8 cellular contexts compared by ENCODE assay signal in the genomic region with DNA sequence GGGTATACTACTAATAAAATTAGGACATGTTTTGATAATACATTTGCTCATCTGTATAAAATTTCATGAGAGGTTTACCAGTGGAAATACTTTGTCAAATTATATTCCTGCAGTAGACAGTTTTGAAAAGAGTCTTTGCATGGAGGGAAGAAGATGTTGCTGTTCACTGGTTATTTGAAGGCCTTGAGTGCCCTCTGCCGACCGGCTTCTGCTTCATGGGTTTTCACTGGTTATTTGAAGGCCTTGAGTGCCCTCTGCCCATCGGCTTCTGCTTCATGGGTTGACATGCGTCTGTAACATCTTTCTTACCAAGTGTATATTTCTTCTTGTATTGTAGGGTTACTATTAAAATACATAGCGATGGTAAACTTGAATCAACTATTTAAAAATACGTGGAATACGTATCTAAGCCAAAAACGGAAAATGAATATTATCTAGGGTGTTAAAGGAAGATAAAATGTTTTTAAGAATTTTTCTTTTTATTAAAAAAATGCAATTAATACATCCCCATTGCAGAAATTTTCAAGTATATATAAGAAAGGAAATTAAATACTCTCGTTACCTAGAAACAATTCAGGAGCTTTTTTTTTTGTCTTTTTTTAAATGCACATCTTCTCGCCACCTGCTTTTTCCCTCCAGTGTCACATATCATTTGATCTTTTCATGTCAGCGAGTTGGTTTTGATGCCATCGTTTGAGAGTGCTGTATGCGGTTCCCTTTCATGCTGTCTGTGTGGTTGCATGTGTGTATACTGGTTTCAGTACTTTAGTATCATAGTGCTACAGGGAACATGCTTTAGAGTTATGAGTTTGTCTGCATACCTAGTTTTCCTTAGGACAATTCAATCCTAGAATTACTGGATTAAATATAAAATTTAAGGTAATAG.
DNase-seq lines count a peak whose midpoint lies in the region; ATAC-seq and TF ChIP-seq lines count a peak whose summit lies in the region.

No MANE protein-coding gene starts in this region.

- H3K36me3 Mint-ChIP-seq in activated CD8-positive, alpha-beta T cell treated with anti-CD3 and anti-CD28 coated beads, Interleukin-2, amount 10 ng/mL, durations not matched to agents 7 days and 5 days (ENCODE audit: low read depth): peaks cover 66% of the 10 kb centered on the region
- H3K36me3 Mint-ChIP-seq in endodermal cell (ENCODE audit: low read depth): peaks cover 53% of the 10 kb centered on the region
- H3K36me3 Mint-ChIP-seq in stimulated activated effector memory CD8-positive, alpha-beta T cell treated with anti-CD3 and anti-CD28 coated beads, Interleukin-12 subunit alpha, Interleukin-12 subunit beta, amount 100 ng/mL, for 72 hours: peaks cover 83% of the 10 kb centered on the region

- H3K27me3 ChIP-seq in endodermal cell (ENCODE audit: control insufficient read depth, insufficient read depth, low read length, poor library complexity, severe bottlenecking): no peaks in the 10 kb centered on the region

- no peaks in the 10 kb centered on the region for H3K9me3 Mint-ChIP-seq in activated CD8-positive, alpha-beta T cell treated with anti-CD3 and anti-CD28 coated beads, Interleukin-2, amount 10 ng/mL, durations not matched to agents 7 days and 5 days (ENCODE audit: insufficient read depth)
- no peaks in the 10 kb centered on the region for H3K9me3 Mint-ChIP-seq in endodermal cell
- no peaks in the 10 kb centered on the region for H3K9me3 Mint-ChIP-seq in stimulated activated effector memory CD8-positive, alpha-beta T cell treated with anti-CD3 and anti-CD28 coated beads, Interleukin-12 subunit alpha, Interleukin-12 subunit beta, amount 100 ng/mL, for 72 hours

- peak overlapping the region; percentile 74 for H3K27ac Mint-ChIP-seq in activated CD8-positive, alpha-beta T cell treated with anti-CD3 and anti-CD28 coated beads, Interleukin-2, amount 10 ng/mL, durations not matched to agents 7 days and 5 days
- no peak overlapping the region for H3K27ac Mint-ChIP-seq in endodermal cell
- peak overlapping the region; percentile 50 for H3K27ac Mint-ChIP-seq in stimulated activated effector memory CD8-positive, alpha-beta T cell treated with anti-CD3 and anti-CD28 coated beads, Interleukin-12 subunit alpha, Interleukin-12 subunit beta, amount 100 ng/mL, for 72 hours

- CTCF ChIA-PET in activated CD8-positive, alpha-beta T cell treated with anti-CD3 and anti-CD28 coated beads, Interleukin-2, amount 10 ng/mL, durations not matched to agents 7 days and 5 days (lab: Charles Lee): interaction anchor here (1.1 to 4.0 kb wide), 6 partner anchors 8 to 143 kb away, joined by 3 to 25 read pairs (median 4); no protein-coding TSS in a partner anchor

- no peaks in the 10 kb centered on the region for H3K4me1 ChIP-seq in endodermal cell (ENCODE audit: control insufficient read depth, insufficient read depth, low read length)

- peak; percentile 45 for ATAC-seq in HG02885 (IDR thresholded peaks at IDR 0.05; ENCODE audit: poor library complexity, unreplicated experiment)
- ATAC-seq in activated CD8-positive, alpha-beta T cell treated with anti-CD3 and anti-CD28 coated beads, Interleukin-2, amount 10 ng/mL, durations not matched to agents 7 days and 5 days: peak; percentile 85
- peak; percentile 65 for ATAC-seq in stimulated activated effector memory CD8-positive, alpha-beta T cell treated with anti-CD3 and anti-CD28 coated beads, Interleukin-12 subunit alpha, Interleukin-12 subunit beta, amount 100 ng/mL, for 72 hours
- no peak for ATAC-seq in GM21526 (IDR thresholded peaks at IDR 0.05; ENCODE audit: low FRiP score, unreplicated experiment)

- POLR2A ChIA-PET in activated CD8-positive, alpha-beta T cell treated with anti-CD3 and anti-CD28 coated beads, Interleukin-2, amount 10 ng/mL, durations not matched to agents 7 days and 5 days (lab: Charles Lee): interaction anchor here (0.8 kb wide), 1 partner anchor 19 kb away, joined by 3 read pairs; no protein-coding TSS in a partner anchor

- H3K36me3 ChIP-seq in endodermal cell (ENCODE audit: control insufficient read depth, insufficient read depth, low read length): peaks cover 69% of the 10 kb centered on the region

- peak; percentile 39 for DNase-seq in GF-D8 (lab: John Stamatoyannopoulos, UW)
- DNase-seq in NCI-H510A treated with DMSO at 0.1 percent for 48 hours (lab: John Stamatoyannopoulos, UW): peak; percentile 73
- peak; percentile 81 for DNase-seq in activated CD8-positive, alpha-beta T cell treated with anti-CD3 and anti-CD28 coated beads, Interleukin-2, amount 10 ng/mL, durations not matched to agents 7 days and 5 days
- peak; percentile 88 for DNase-seq in endodermal cell
- peak; percentile 78 for DNase-seq in mucosa of gallbladder (ENCODE audit: low spot score)
- peak; percentile 27 to 70 for DNase-seq in stimulated activated effector memory CD8-positive, alpha-beta T cell treated with anti-CD3 and anti-CD28 coated beads, Interleukin-12 subunit alpha, Interleukin-12 subunit beta, amount 100 ng/mL, for 72 hours (ENCODE audit: low spot score in 2 of 2)

- H3K4me1 Mint-ChIP-seq in activated CD8-positive, alpha-beta T cell treated with anti-CD3 and anti-CD28 coated beads, Interleukin-2, amount 10 ng/mL, durations not matched to agents 7 days and 5 days (ENCODE audit: low read depth): peaks cover 59% of the 10 kb centered on the region
- H3K4me1 Mint-ChIP-seq in endodermal cell: no peaks in the 10 kb centered on the region
- peaks cover 34% of the 10 kb centered on the region for H3K4me1 Mint-ChIP-seq in stimulated activated effector memory CD8-positive, alpha-beta T cell treated with anti-CD3 and anti-CD28 coated beads, Interleukin-12 subunit alpha, Interleukin-12 subunit beta, amount 100 ng/mL, for 72 hours

- peak overlapping the region; percentile 48 for H3K4me3 Mint-ChIP-seq in activated CD8-positive, alpha-beta T cell treated with anti-CD3 and anti-CD28 coated beads, Interleukin-2, amount 10 ng/mL, durations not matched to agents 7 days and 5 days
- no peak overlapping the region for H3K4me3 Mint-ChIP-seq in endodermal cell
- H3K4me3 Mint-ChIP-seq in stimulated activated effector memory CD8-positive, alpha-beta T cell treated with anti-CD3 and anti-CD28 coated beads, Interleukin-12 subunit alpha, Interleukin-12 subunit beta, amount 100 ng/mL, for 72 hours: peak overlapping the region; percentile 32

- H3K9ac ChIP-seq in endodermal cell (ENCODE audit: extremely low read depth, low read length, poor library complexity, severe bottlenecking): no peak overlapping the region

- H3K27me3 Mint-ChIP-seq in activated CD8-positive, alpha-beta T cell treated with anti-CD3 and anti-CD28 coated beads, Interleukin-2, amount 10 ng/mL, durations not matched to agents 7 days and 5 days (ENCODE audit: low read depth): no peaks in the 10 kb centered on the region
- no peaks in the 10 kb centered on the region for H3K27me3 Mint-ChIP-seq in endodermal cell (ENCODE audit: insufficient read depth)

- H3K9me3 ChIP-seq in endodermal cell (ENCODE audit: control insufficient read depth, low read length): no peaks in the 10 kb centered on the region

- H3K4me3 ChIP-seq in endodermal cell (ENCODE audit: low read length): no peak overlapping the region

- 63 to 83% methylated on average over 4 to 13 of the region's 13 CpGs for WGBS in endodermal cell (ENCODE audit: insufficient coverage in 1 of 2, insufficient read length in 1 of 2), 2 experiments

- no peak overlapping the region for H3K27ac ChIP-seq in endodermal cell (ENCODE audit: low read depth, low read length)

- TF ChIP-seq CTCF in endodermal cell (conservative IDR thresholded peaks at IDR 0.05): peak; percentile 80
